In the genomic region with DNA sequence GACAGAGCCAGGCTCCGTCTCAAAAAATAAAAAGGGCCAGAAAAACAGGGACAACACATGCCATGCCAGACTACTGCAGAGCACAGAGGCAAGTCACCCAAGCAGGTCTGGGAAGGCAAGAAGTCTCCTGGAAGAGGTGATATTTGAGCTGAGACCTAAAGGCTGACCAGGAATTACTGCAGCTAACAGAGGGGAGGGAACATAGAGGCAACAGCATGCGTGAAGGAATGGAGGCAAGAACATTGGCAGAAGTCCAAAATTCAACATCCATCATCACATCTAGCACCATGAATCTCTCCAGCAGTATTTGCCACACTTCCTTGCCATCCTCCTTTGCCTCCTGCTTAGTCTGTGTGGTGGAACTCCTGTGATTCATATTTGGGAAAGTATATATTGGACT, we compare ENCODE assay signal across 8 cellular contexts. TPM values are rescaled to one million over a fixed set of nuclear protein-coding genes. Genes with fewer than 3 reads are reported as not detected.
DNase-seq lines count a peak whose midpoint lies in the region; ATAC-seq and TF ChIP-seq lines count a peak whose summit lies in the region.

No MANE protein-coding gene starts in this region.

- H3K36me3 ChIP-seq in SK-N-MC (ENCODE audit: insufficient read depth, low read length): no peaks in the 10 kb centered on the region

- H3K9me3 Mint-ChIP-seq in activated CD4-positive, alpha-beta T cell treated with anti-CD3 and anti-CD28 coated beads, Interleukin-2, amount 10 ng/mL, durations not matched to agents 24 days and 14 days: no peaks in the 10 kb centered on the region
- H3K9me3 Mint-ChIP-seq in stimulated activated naive B cell treated with anti-CD40 and anti-IgM and Interleukin-4, amounts not matched to agents 10 μg/mL and 1 μg/mL and 100 μg/mL, for 72 hours: no peaks in the 10 kb centered on the region

- no peak overlapping the region for H3K27ac ChIP-seq in SK-N-MC

- H3K9ac ChIP-seq in SK-N-MC (ENCODE audit: insufficient read length): no peak overlapping the region

- H3K4me3 ChIP-seq in SK-N-MC: peak overlapping the region; percentile 83
- no peak overlapping the region for H3K4me3 ChIP-seq in fibroblast of pulmonary artery (replicated peaks; ENCODE audit: low read depth, low read length)

- intact Hi-C loops in activated CD4-positive, alpha-beta T cell treated with anti-CD3 and anti-CD28 coated beads, Interleukin-2, amount 10 ng/mL, durations not matched to agents 24 days and 14 days (cut with micrococcal nuclease): loop anchor here (5.0 to 10.0 kb wide), 2 partner anchors 196 to 1691 kb away; partner anchors contain the start of genes LSM3, PPARG and XPC

- no peak for DNase-seq in activated CD4-positive, alpha-beta T cell treated with anti-CD3 and anti-CD28 coated beads, Interleukin-2, amount 10 ng/mL, durations not matched to agents 24 days and 14 days
- no peak for DNase-seq in activated CD4-positive, alpha-beta T cell treated with anti-CD3 and anti-CD28 coated beads for 48 hours
- no peak for DNase-seq in SK-N-MC (ENCODE audit: low read depth, low spot score)
- peak; percentile 31 for DNase-seq in fibroblast of pulmonary artery (ENCODE audit: low read depth)
- no peak for DNase-seq in stimulated activated naive B cell treated with anti-CD40 and anti-IgM and Interleukin-4, amounts not matched to agents 10 μg/mL and 1 μg/mL and 100 μg/mL, for 72 hours
- no peak for DNase-seq in stimulated activated naive CD4-positive, alpha-beta T cell (lab: John Stamatoyannopoulos, UW)
- no peak for DNase-seq in AG08396 (ENCODE audit: low spot score)

- peaks cover 25% of the 10 kb centered on the region for H3K4me1 Mint-ChIP-seq in activated CD4-positive, alpha-beta T cell treated with anti-CD3 and anti-CD28 coated beads, Interleukin-2, amount 10 ng/mL, durations not matched to agents 24 days and 14 days
- peaks cover 21 to 52% of the 10 kb centered on the region in 2 donors for H3K4me1 Mint-ChIP-seq in stimulated activated naive B cell treated with anti-CD40 and anti-IgM and Interleukin-4, amounts not matched to agents 10 μg/mL and 1 μg/mL and 100 μg/mL, for 72 hours

- H3K9me3 ChIP-seq in SK-N-MC (ENCODE audit: low read depth, low read length): no peaks in the 10 kb centered on the region

- H3K27ac Mint-ChIP-seq in activated CD4-positive, alpha-beta T cell treated with anti-CD3 and anti-CD28 coated beads, Interleukin-2, amount 10 ng/mL, durations not matched to agents 24 days and 14 days: peak overlapping the region; percentile 97
- H3K27ac Mint-ChIP-seq in stimulated activated naive B cell treated with anti-CD40 and anti-IgM and Interleukin-4, amounts not matched to agents 10 μg/mL and 1 μg/mL and 100 μg/mL, for 72 hours: peak overlapping the region; percentile 93

- H3K36me3 Mint-ChIP-seq in activated CD4-positive, alpha-beta T cell treated with anti-CD3 and anti-CD28 coated beads, Interleukin-2, amount 10 ng/mL, durations not matched to agents 24 days and 14 days (ENCODE audit: low read depth): peaks cover 2% of the 10 kb centered on the region
- H3K36me3 Mint-ChIP-seq in stimulated activated naive B cell treated with anti-CD40 and anti-IgM and Interleukin-4, amounts not matched to agents 10 μg/mL and 1 μg/mL and 100 μg/mL, for 72 hours: peaks cover 6 to 12% of the 10 kb centered on the region in 2 donors

- no peaks in the 10 kb centered on the region for H3K27me3 Mint-ChIP-seq in activated CD4-positive, alpha-beta T cell treated with anti-CD3 and anti-CD28 coated beads, Interleukin-2, amount 10 ng/mL, durations not matched to agents 24 days and 14 days
- no peaks in the 10 kb centered on the region for H3K27me3 Mint-ChIP-seq in stimulated activated naive B cell treated with anti-CD40 and anti-IgM and Interleukin-4, amounts not matched to agents 10 μg/mL and 1 μg/mL and 100 μg/mL, for 72 hours

- TF ChIP-seq CTCF in fibroblast of pulmonary artery (IDR thresholded peaks at IDR 0.05; ENCODE audit: low read length, missing control alignments): no peak

- H3K4me3 Mint-ChIP-seq in activated CD4-positive, alpha-beta T cell treated with anti-CD3 and anti-CD28 coated beads, Interleukin-2, amount 10 ng/mL, durations not matched to agents 24 days and 14 days: peak overlapping the region; percentile 94
- peak overlapping the region; percentile 96 for H3K4me3 Mint-ChIP-seq in stimulated activated naive B cell treated with anti-CD40 and anti-IgM and Interleukin-4, amounts not matched to agents 10 μg/mL and 1 μg/mL and 100 μg/mL, for 72 hours

- ATAC-seq in stimulated activated naive B cell treated with anti-CD40 and anti-IgM and Interleukin-4, amounts not matched to agents 10 μg/mL and 1 μg/mL and 100 μg/mL, for 72 hours (replicated peaks): no peak
- ATAC-seq in HG03457 (IDR thresholded peaks at IDR 0.05; ENCODE audit: unreplicated experiment): no peak

RNA-seq across cellular contexts. Expression of gene TSEN2, which starts 0.9 kb away (rescaled TPM):
- 30.5 and 39.3 TPM in 2 replicates for total RNA-seq in activated CD4-positive, alpha-beta T cell treated with anti-CD3 and anti-CD28 coated beads, Interleukin-2, amount 10 ng/mL, durations not matched to agents 24 days and 14 days
